In genomic region chr9:33023661-33024060, GRCh38 we compare ENCODE assay signal across 8 cellular contexts. TPM values are rescaled to one million over a fixed set of nuclear protein-coding genes. Genes with fewer than 3 reads are reported as not detected.
DNase-seq lines count a peak whose midpoint lies in the region; TF ChIP-seq lines count a peak whose summit lies in the region.

No MANE protein-coding gene starts in this region.

- H3K9me3 ChIP-seq in fibroblast of lung (ENCODE audit: control insufficient read depth, insufficient read depth, low read depth, low read length) = no peaks in the 10 kb centered on the region
- H3K9me3 ChIP-seq in adrenal gland (replicated peaks in 1 of 3) = no peaks in the 10 kb centered on the region

- H3K4me1 ChIP-seq in fibroblast of lung (ENCODE audit: control insufficient read depth, extremely low read depth, insufficient read depth, low read length) = peaks cover 3% of the 10 kb centered on the region
- H3K4me1 ChIP-seq in rectal smooth muscle tissue (ENCODE audit: control insufficient read depth, insufficient read depth, low read length) = peaks cover 15% of the 10 kb centered on the region
- H3K4me1 ChIP-seq in adrenal gland (replicated peaks in 1 of 2) = peaks cover 25 to 46% of the 10 kb centered on the region in 2 donors

- no peak overlapping the region for H2AFZ ChIP-seq in fibroblast of lung (ENCODE audit: low read length)

- peak; percentile 4; the same call in 1 of the 2 replicates for TF ChIP-seq POLR2A in Raji (IDR thresholded peaks at IDR 0.05; ENCODE audit: insufficient read depth, low read depth, low read length)
- no peak for TF ChIP-seq POLR2A in adrenal gland (IDR thresholded peaks at IDR 0.05)

- H3K4me2 ChIP-seq in fibroblast of lung (ENCODE audit: extremely low read depth, insufficient read depth, low read length) = peak overlapping the region; percentile 84

- H3K27me3 ChIP-seq in GM06990 (replicated peaks; ENCODE audit: control insufficient read depth, insufficient read depth, low read length) (no peaks in the 10 kb centered on the region), fibroblast of lung (ENCODE audit: control insufficient read depth, insufficient read depth, low read length) (no peaks in the 10 kb centered on the region), rectal smooth muscle tissue (ENCODE audit: control insufficient read depth, insufficient read depth, low read length) (no peaks in the 10 kb centered on the region), adrenal gland (no peaks in the 10 kb centered on the region)

- H3K36me3 ChIP-seq in GM06990 (ENCODE audit: control insufficient read depth, insufficient read depth, low read length) = peaks cover 9% of the 10 kb centered on the region
- H3K36me3 ChIP-seq in fibroblast of lung (ENCODE audit: control insufficient read depth, insufficient read depth, low read length) = peaks cover 2% of the 10 kb centered on the region
- peaks cover 5% of the 10 kb centered on the region for H3K36me3 ChIP-seq in rectal smooth muscle tissue (ENCODE audit: control insufficient read depth, insufficient read depth, low read length)
- peaks cover 0 to 18% of the 10 kb centered on the region in 2 donors for H3K36me3 ChIP-seq in adrenal gland (replicated peaks in 1 of 2)

- H3K9ac ChIP-seq in fibroblast of lung (ENCODE audit: insufficient read depth, low read length) (no peak overlapping the region), rectal smooth muscle tissue (ENCODE audit: low read length) (no peak overlapping the region)

- intact Hi-C loops in adrenal gland (cut with DNase I) = no loop called here

- peak overlapping the region; percentile 97 for H3K27ac ChIP-seq in fibroblast of lung (ENCODE audit: insufficient read depth, low read length)
- peak overlapping the region; percentile 96 for H3K27ac ChIP-seq in rectal smooth muscle tissue (ENCODE audit: low read depth, low read length)
- peak overlapping the region in 2 of 5 donors; percentile 95 to 100 for H3K27ac ChIP-seq in adrenal gland

- peaks cover 61% of the 10 kb centered on the region for H3K79me2 ChIP-seq in fibroblast of lung (ENCODE audit: control insufficient read depth, insufficient read depth, low read length)

- H3K4me3 ChIP-seq in GM06990 (replicated peaks; ENCODE audit: low read depth, low read length) (peak overlapping the region; percentile 100), fibroblast of lung (replicated peaks in 1 of 4; ENCODE audit: control extremely low read depth in 1 of 4, insufficient read depth in 1 of 4, low read depth in 3 of 4, low read length in 4 of 4) (peak overlapping the region; percentile 62 to 98 (median 80)), rectal smooth muscle tissue (ENCODE audit: low read length) (peak overlapping the region; percentile 8), adrenal gland (peak overlapping the region in 1 of 4 donors; percentile 86)

- DNase-seq in GM06990 (ENCODE audit: extremely low read depth, insufficient read length) (no peak), fibroblast of lung (ENCODE audit: low read depth in 2 of 2) (no peak), NCI-H524 treated with DMSO at 0.1 percent for 48 hours (lab: John Stamatoyannopoulos, UW) (no peak), DMS 273 (lab: John Stamatoyannopoulos, UW; ENCODE audit: unreplicated experiment) (no peak), ecto neural progenitor cell (ENCODE audit: low spot score) (no peak), adrenal gland (no peak)

- peaks cover 3% of the 10 kb centered on the region for H4K20me1 ChIP-seq in fibroblast of lung (ENCODE audit: control insufficient read depth, extremely low read depth, insufficient read depth, low read length)

- 91 to 95% (median 93%) methylated on average over 4 of the region's 4 CpGs for WGBS in adrenal gland, 4 donors

- TF ChIP-seq CTCF in GM06990 (IDR thresholded peaks at IDR 0.05; ENCODE audit: insufficient read depth, low read length, poor library complexity, severe bottlenecking) (no peak), fibroblast of lung (conservative IDR thresholded peaks at IDR 0.05 in 1 of 2, IDR thresholded peaks at IDR 0.05 in 1 of 2; ENCODE audit: low read depth in 1 of 2, low read length in 2 of 2) (no peak), adrenal gland (IDR thresholded peaks at IDR 0.05) (no peak)

RNA-seq across cellular contexts. Expression of gene DNAJA1, which starts 1.4 kb away (rescaled TPM):
- total RNA-seq in fibroblast of lung (116 and 134 TPM in 2 replicates), adrenal gland (100 to 1,000 TPM in 7 of 8 donors, 10 to 100 TPM in 1; 89.7 to 189 (median 131) TPM)
- polyA plus RNA-seq in fibroblast of lung (163 and 165 TPM in 2 replicates), adrenal gland (100 to 1,000 TPM in 1 of 3 donors, 10 to 100 TPM in 2; 56.6 to 355 (median 57.8) TPM)
- 128 and 145 TPM in 2 replicates for polyA plus RNA-seq in fibroblast of lung (2012)
- 15.9 and 49.6 TPM in 2 replicates for polyA minus RNA-seq in fibroblast of lung (ENCODE audit: low replicate concordance)

RNA-seq across cellular contexts. Expression of gene APTX, which starts 22.2 kb away (rescaled TPM):
- total RNA-seq in fibroblast of lung (42.1 and 50.2 TPM in 2 replicates), adrenal gland (10 to 100 TPM; 13.9 to 36.6 (median 33.1) TPM)
- polyA plus RNA-seq in fibroblast of lung (44.0 and 53.9 TPM in 2 replicates), adrenal gland (10 to 100 TPM; 42.0 to 77.3 (median 59.7) TPM)
- polyA plus RNA-seq in fibroblast of lung (2012) = 33.5 and 43.2 TPM in 2 replicates
- polyA minus RNA-seq in fibroblast of lung (ENCODE audit: low replicate concordance) = 6.2 and 25.0 TPM in 2 replicates

RNA-seq across cellular contexts. Expression of gene SMU1, which starts 52.8 kb away (rescaled TPM):
- total RNA-seq in fibroblast of lung (31.0 and 32.6 TPM in 2 replicates), adrenal gland (10 to 100 TPM; 15.0 to 23.5 (median 21.5) TPM)
- polyA plus RNA-seq in fibroblast of lung (18.5 and 19.1 TPM in 2 replicates), adrenal gland (10 to 100 TPM in 1 of 3 donors, 1 to 10 TPM in 2; 6.9 to 23.3 (median 8.0) TPM)
- polyA plus RNA-seq in fibroblast of lung (2012) = 15.2 and 15.8 TPM in 2 replicates
- 5.4 and 7.4 TPM in 2 replicates for polyA minus RNA-seq in fibroblast of lung (ENCODE audit: low replicate concordance)
